ENCODE assay signal across 8 cellular contexts in genomic region chr13:102870677-102871415, GRCh38. TPM values are rescaled to one million over a fixed set of nuclear protein-coding genes. Genes with fewer than 3 reads are reported as not detected.
A peak's percentile ranks its signal among the peaks of the same experiment; 100 is the strongest.
DNase-seq lines count a peak whose midpoint lies in the region; ATAC-seq, FAIRE-seq and TF ChIP-seq lines count a peak whose summit lies in the region.

No MANE protein-coding gene starts in this region.

- peak; percentile 85 for DNase-seq in D341Med (ENCODE audit: low spot score)
- DNase-seq in fibroblast of the conjunctiva (ENCODE audit: low read depth), result peak; percentile 47
- DNase-seq in neuronal stem cell (ENCODE audit: low spot score), result peak; percentile 50
- peak; percentile 44 for DNase-seq in urothelium cell line (ENCODE audit: low spot score)

- no peaks in the 10 kb centered on the region for H3K27me3 Mint-ChIP-seq in activated T-helper 17 cell treated with anti-CD3 and anti-CD28 coated beads, Interleukin-2, amount 50 U/mL, for 72 hours

- H3K4me3 ChIP-seq in OCI-LY3 (ENCODE audit: low read length) (no peak overlapping the region), neuronal stem cell (ENCODE audit: low read length in 2 of 2) (no peak overlapping the region)

- no peaks in the 10 kb centered on the region for H3K9me3 ChIP-seq in OCI-LY3 (ENCODE audit: insufficient read depth, low read length)
- H3K9me3 ChIP-seq in neuronal stem cell (replicated peaks in 1 of 2; ENCODE audit: control insufficient read depth in 2 of 2, insufficient read depth in 1 of 2, low read depth in 1 of 2, low read length in 2 of 2), result peaks cover 0 to 7% of the 10 kb centered on the region in 2 donors

- H4K8ac ChIP-seq in neuronal stem cell (ENCODE audit: low read depth, low read length), result no peak overlapping the region

- H2BK5ac ChIP-seq in neuronal stem cell (ENCODE audit: low read length), result no peak overlapping the region

- H3K27me3 ChIP-seq in OCI-LY3 (ENCODE audit: low read depth, low read length) (no peaks in the 10 kb centered on the region), neuronal stem cell (ENCODE audit: control insufficient read depth in 3 of 3, insufficient read depth in 3 of 3, low read depth in 1 of 3, low read length in 3 of 3) (no peaks in the 10 kb centered on the region)

- H3K4me1 Mint-ChIP-seq in activated T-helper 17 cell treated with anti-CD3 and anti-CD28 coated beads, Interleukin-2, amount 50 U/mL, for 72 hours, result peaks cover 15% of the 10 kb centered on the region

- H4K91ac ChIP-seq in neuronal stem cell (ENCODE audit: low read depth, low read length, poor library complexity), result no peak overlapping the region

- no CpG with 5 or more reads among the region's 22 CpGs for WGBS in neuronal stem cell (ENCODE audit: extremely low coverage in 2 of 2, insufficient read length in 2 of 2, insufficient replicate concordance in 1 of 2), 2 donors

- FAIRE-seq in urothelium cell line (lab: Jason Lieb, UNC), result no peak

- H3K14ac ChIP-seq in neuronal stem cell (ENCODE audit: low read length), result no peak overlapping the region

- no peak overlapping the region for H3K23ac ChIP-seq in neuronal stem cell (ENCODE audit: low read depth, low read length, poor library complexity)

- H3K36me3 Mint-ChIP-seq in activated T-helper 17 cell treated with anti-CD3 and anti-CD28 coated beads, Interleukin-2, amount 50 U/mL, for 72 hours (ENCODE audit: low read depth), result peaks cover 96% of the 10 kb centered on the region

- H3K4me1 ChIP-seq in OCI-LY3 (ENCODE audit: low read length), result no peaks in the 10 kb centered on the region
- peaks cover 0 to 3% of the 10 kb centered on the region in 2 donors for H3K4me1 ChIP-seq in neuronal stem cell (ENCODE audit: control insufficient read depth in 2 of 2, insufficient read depth in 1 of 2, low read depth in 1 of 2, low read length in 2 of 2)

- H2BK12ac ChIP-seq in neuronal stem cell (ENCODE audit: low read length), result peak overlapping the region; percentile 43

- no peak overlapping the region for H3K27ac Mint-ChIP-seq in activated T-helper 17 cell treated with anti-CD3 and anti-CD28 coated beads, Interleukin-2, amount 50 U/mL, for 72 hours

- peak; percentile 68 for ATAC-seq in GM19351 (IDR thresholded peaks at IDR 0.05; ENCODE audit: unreplicated experiment)
- peak; percentile 54 for ATAC-seq in HG03442 (IDR thresholded peaks at IDR 0.05; ENCODE audit: unreplicated experiment)
- peak; percentile 35 for ATAC-seq in activated T-helper 17 cell treated with anti-CD3 and anti-CD28 coated beads, Interleukin-2, amount 50 U/mL, for 72 hours (replicated peaks)

- peaks cover 8% of the 10 kb centered on the region; the same call in 1 of the 2 replicates for H4K20me1 ChIP-seq in OCI-LY3 (ENCODE audit: insufficient read depth, low read length)

- H3K4ac ChIP-seq in neuronal stem cell (ENCODE audit: low read length), result no peak overlapping the region

- H3K4me3 Mint-ChIP-seq in activated T-helper 17 cell treated with anti-CD3 and anti-CD28 coated beads, Interleukin-2, amount 50 U/mL, for 72 hours, result no peak overlapping the region

- H3K9me3 Mint-ChIP-seq in activated T-helper 17 cell treated with anti-CD3 and anti-CD28 coated beads, Interleukin-2, amount 50 U/mL, for 72 hours, result no peaks in the 10 kb centered on the region

- H3K4me2 ChIP-seq in OCI-LY3 (ENCODE audit: low read length) (no peak overlapping the region), neuronal stem cell (ENCODE audit: insufficient read depth, low read length, poor library complexity, severe bottlenecking) (no peak overlapping the region)

- no peak overlapping the region for H2BK120ac ChIP-seq in neuronal stem cell (ENCODE audit: low read depth, low read length)

- H3K36me3 ChIP-seq in OCI-LY3 (replicated peaks; ENCODE audit: low read depth, low read length) (peaks cover 77% of the 10 kb centered on the region), neuronal stem cell (replicated peaks in 1 of 2; ENCODE audit: control insufficient read depth in 2 of 2, insufficient read depth in 2 of 2, low read length in 2 of 2) (peaks cover 9 to 85% of the 10 kb centered on the region in 2 donors)

- H3K79me1 ChIP-seq in neuronal stem cell (ENCODE audit: low read depth, low read length), result no peaks in the 10 kb centered on the region

- H2AFZ ChIP-seq in OCI-LY3 (ENCODE audit: low read depth, low read length), result no peak overlapping the region
- no peak overlapping the region for H2AFZ ChIP-seq in neuronal stem cell (ENCODE audit: low read length)

- H3K18ac ChIP-seq in neuronal stem cell (ENCODE audit: low read length), result peak overlapping the region; percentile 67

- H3K9ac ChIP-seq in OCI-LY3 (ENCODE audit: low read length), result no peak overlapping the region
- H3K9ac ChIP-seq in neuronal stem cell (ENCODE audit: low read depth, low read length, poor library complexity), result peak overlapping the region; percentile 55

- peaks cover 6% of the 10 kb centered on the region for H3K79me2 ChIP-seq in OCI-LY3 (ENCODE audit: low read length)

- no peak overlapping the region for H2BK15ac ChIP-seq in neuronal stem cell (ENCODE audit: low read length)

- TF ChIP-seq CTCF in OCI-LY3 (IDR thresholded peaks at IDR 0.05; ENCODE audit: low read depth, low read length), result peak; percentile 86

- H3K27ac ChIP-seq in OCI-LY3 (ENCODE audit: low read length) (no peak overlapping the region), neuronal stem cell (replicated peaks; ENCODE audit: low read length) (no peak overlapping the region)

- no peak overlapping the region for H2AK5ac ChIP-seq in neuronal stem cell (ENCODE audit: low read depth, low read length)

RNA-seq across cellular contexts. Expression of gene ERCC5, which starts 25.0 kb away (rescaled TPM):
- total RNA-seq in activated T-helper 17 cell treated with anti-CD3 and anti-CD28 coated beads, Interleukin-2, amount 50 U/mL, for 72 hours, result 10 to 100 TPM; 65.9 to 95.5 TPM
- 17.9 TPM for polyA plus RNA-seq in neuronal stem cell (2013, experiment 1 of 2)
- 18.5 TPM for polyA plus RNA-seq in neuronal stem cell (2013, experiment 2 of 2)
